In genomic region chr12:93039062-93039461, GRCh38 we compare ENCODE assay signal across 25 cellular contexts.
DNase-seq lines count a peak whose midpoint lies in the region; ATAC-seq, FAIRE-seq and TF ChIP-seq lines count a peak whose summit lies in the region.
"Had no signal": no experiment of that assay in that cellular context is flagged by ENCODE, and none has a peak within 500 bp of the region (broad histone marks: within the 10 kb centered on the region; RNA-seq: fewer than 3 reads in every experiment).

No MANE protein-coding gene starts in this region.

- TF ChIP-seq CTCF in GM23338 (conservative IDR thresholded peaks at IDR 0.05; ENCODE audit: low read depth in 2 of 2): no peak
- no peak for TF ChIP-seq CTCF in K562 (IDR thresholded peaks at IDR 0.05 in 2 of 3, conservative IDR thresholded peaks at IDR 0.05 in 1 of 3; ENCODE audit: insufficient read depth in 2 of 3, low read depth in 1 of 3, low read length in 3 of 3)
- no peak for TF ChIP-seq CTCF in hepatocyte (IDR thresholded peaks at IDR 0.05; ENCODE audit: poor library complexity)
- TF ChIP-seq CTCF in SK-N-SH (IDR thresholded peaks at IDR 0.05): no peak

- H3K27me3 Mint-ChIP-seq in GM23338 (ENCODE audit: insufficient read depth, low read depth, poor library complexity): no peaks in the 10 kb centered on the region
- H3K27me3 Mint-ChIP-seq: IgD-negative memory B cell had no signal

- FAIRE-seq in K562 (lab: Jason Lieb, UNC): no peak
- FAIRE-seq: D721Med, GM12878, H1, HTR-8/SVneo had no signal

- TF ChIP-seq EP300 in K562 (IDR thresholded peaks at IDR 0.05; ENCODE audit: low read length): no peak
- TF ChIP-seq EP300 in SK-N-SH (IDR thresholded peaks at IDR 0.05; ENCODE audit: borderline replicate concordance in 1 of 2, low read depth in 1 of 2, low read length in 1 of 2): no peak

- H3K4me1 ChIP-seq in GM23338 (ENCODE audit: insufficient read depth) (no peaks in the 10 kb centered on the region; the same call in 1 of the 2 replicates), K562 (replicated peaks in 1 of 2; ENCODE audit: control insufficient read depth in 2 of 2, insufficient read depth in 2 of 2, low read length in 2 of 2) (peaks cover 0 to 16% of the 10 kb centered on the region in 2 experiments; a peak in 4 of 5 replicates), hepatocyte (ENCODE audit: insufficient read depth) (peaks cover 16% of the 10 kb centered on the region), SK-N-SH (ENCODE audit: control insufficient read depth in 1 of 2, insufficient read depth in 2 of 2, low read depth in 1 of 2, low read length in 1 of 2) (no peaks in the 10 kb centered on the region)

- H3K79me2 ChIP-seq in GM23338 (replicated peaks; ENCODE audit: insufficient read depth) (no peaks in the 10 kb centered on the region), K562 (ENCODE audit: control insufficient read depth, insufficient read depth, low read length) (no peaks in the 10 kb centered on the region), hepatocyte (no peaks in the 10 kb centered on the region), SK-N-SH (ENCODE audit: insufficient read depth) (no peaks in the 10 kb centered on the region)

- in situ Hi-C loops in K562 (cut with MboI): no loop called here

- POLR2A ChIA-PET in K562 (lab: Yijun Ruan, JAX) (interaction anchor here (0.6 kb wide), 1 partner anchor 278 kb away, joined by 3 read pairs; no protein-coding TSS in a partner anchor), SK-N-SH (lab: Yijun Ruan, JAX) (no interaction called here)

- 45% methylated on average over 4 of the region's 4 CpGs for WGBS in K562 (ENCODE audit: insufficient coverage, low coverage, missing lambda C conversion rate)
- 86% methylated on average over 4 of the region's 4 CpGs for WGBS in hepatocyte (ENCODE audit: low lambda C conversion rate, missing lambda C conversion rate)
- 73% methylated on average over 4 of the region's 4 CpGs for WGBS in SK-N-SH (ENCODE audit: low lambda C conversion rate)

- H3K9me2 ChIP-seq in GM23338 (ENCODE audit: insufficient read depth) (0 out of 2 replicates have a peak, but pooled peaks cover 16% of the 10 kb centered on the region), hepatocyte (replicated peaks; ENCODE audit: insufficient read depth) (no peaks in the 10 kb centered on the region), SK-N-SH (no peaks in the 10 kb centered on the region)

- intact Hi-C loops in K562 (cut with micrococcal nuclease): no loop called here
- intact Hi-C loops in cardiac septum (cut with DNase I): no loop called here

- DNase-seq in DMS53 (lab: John Stamatoyannopoulos, UW) (peak; percentile 22), DMS53 treated with DMSO at 0.1 percent for 48 hours (lab: John Stamatoyannopoulos, UW; ENCODE audit: unreplicated experiment) (no peak), GM23338 (ENCODE audit: low spot score) (no peak), K562 (ENCODE audit: extremely low read depth in 1 of 4, low spot score in 3 of 4) (no peak), hepatocyte (ENCODE audit: low spot score) (no peak), cardiac septum (ENCODE audit: low spot score) (no peak), SHP77 treated with DMSO at 0.1 percent for 48 hours (lab: John Stamatoyannopoulos, UW) (no peak), SK-N-SH (no peak)
- DNase-seq: DMS79, Karpas-422, NCI-H1417, NCI-H1694 treated with DMSO at 0.1 percent for 48 hours, NCI-H2081 treated with DMSO at 0.1 percent for 48 hours, NCI-H2171 treated with DMSO at 0.1 percent for 48 hours, NCI-H524 treated with DMSO at 0.1 percent for 48 hours, NCI-H82 had no signal

- no peaks in the 10 kb centered on the region for H3K36me3 ChIP-seq in GM23338 (ENCODE audit: insufficient read depth)
- H3K36me3 ChIP-seq in K562 (ENCODE audit: control insufficient read depth, insufficient read depth, low read length): no peaks in the 10 kb centered on the region
- H3K36me3 ChIP-seq in hepatocyte (replicated peaks; ENCODE audit: insufficient read depth, low read depth): no peaks in the 10 kb centered on the region
- H3K36me3 ChIP-seq in SK-N-SH (replicated peaks in 1 of 2; ENCODE audit: control insufficient read depth in 1 of 2, insufficient read depth in 2 of 2, low read length in 1 of 2): no peaks in the 10 kb centered on the region
- H3K36me3 ChIP-seq: SJSA1 had no signal

- no TSS peak for BruUV-seq in K562 (replicated peaks; lab: Mats Ljungman, UMichigan)

- no peaks in the 10 kb centered on the region; the same call in 1 of the 2 replicates for H3K9me3 ChIP-seq in K562 (replicated peaks; ENCODE audit: control insufficient read depth, insufficient read depth, low read depth, low read length)
- no peaks in the 10 kb centered on the region for H3K9me3 ChIP-seq in hepatocyte (ENCODE audit: low read depth)
- no peaks in the 10 kb centered on the region for H3K9me3 ChIP-seq in SK-N-SH
- H3K9me3 ChIP-seq: SJSA1 had no signal

- H2AFZ ChIP-seq in GM23338: 0 out of 2 replicates have a peak overlapping the region, but pooled peaks have one; percentile 76
- no peak overlapping the region for H2AFZ ChIP-seq in K562 (ENCODE audit: low read depth, low read length)
- H2AFZ ChIP-seq in hepatocyte: no peak overlapping the region
- H2AFZ ChIP-seq in SK-N-SH (ENCODE audit: low read depth): no peak overlapping the region

- no peak overlapping the region for H3K4me2 ChIP-seq in GM23338
- no peak overlapping the region for H3K4me2 ChIP-seq in K562 (ENCODE audit: insufficient read depth, low read length)
- no peak overlapping the region for H3K4me2 ChIP-seq in hepatocyte
- H3K4me2 ChIP-seq in SK-N-SH: no peak overlapping the region

- H3K27ac Mint-ChIP-seq in GM23338: no peak overlapping the region; the same call in 1 of the 2 replicates
- H3K27ac Mint-ChIP-seq: IgD-negative memory B cell had no signal

- ATAC-seq in GM23338: no peak
- ATAC-seq in K562: peak; percentile 33; the same call in 2 of the 3 replicates
- ATAC-seq: GM12878, Panc1 had no signal

- CTCF ChIA-PET in K562 (lab: Yijun Ruan, JAX; ENCODE audit: low intra/inter-chr PET ratio): no interaction called here
- CTCF ChIA-PET in SK-N-SH (lab: Yijun Ruan, JAX): interaction anchor here (1.7 kb wide), 1 partner anchor 52 kb away, joined by 4 read pairs; no protein-coding TSS in a partner anchor

- no peak for TF ChIP-seq POLR2A in K562 (conservative IDR thresholded peaks at IDR 0.05)

- no peak overlapping the region for H3K4me3 ChIP-seq in GM23338
- no peak overlapping the region for H3K4me3 ChIP-seq in K562
- no peak overlapping the region for H3K4me3 ChIP-seq in hepatocyte
- H3K4me3 ChIP-seq in SK-N-SH (ENCODE audit: low read depth in 2 of 2, low read length in 1 of 2): no peak overlapping the region
- H3K4me3 ChIP-seq: GM12878, SJSA1 had no signal

- no peaks in the 10 kb centered on the region for H3K9me3 Mint-ChIP-seq in GM23338
- H3K9me3 Mint-ChIP-seq: IgD-negative memory B cell had no signal

- no peaks in the 10 kb centered on the region; the same call in 1 of the 3 replicates for H3K4me1 Mint-ChIP-seq in GM23338

- peaks cover 3% of the 10 kb centered on the region; the same call in 1 of the 3 replicates for H3K36me3 Mint-ChIP-seq in GM23338 (ENCODE audit: low read depth)

- H3K4me3 Mint-ChIP-seq in GM23338: no peak overlapping the region
- H3K4me3 Mint-ChIP-seq: IgD-negative memory B cell had no signal

- H3K9ac ChIP-seq in K562 (ENCODE audit: insufficient read depth in 1 of 2, low read depth in 2 of 2, low read length in 2 of 2): no peak overlapping the region
- H3K9ac ChIP-seq in SK-N-SH: no peak overlapping the region

- H4K20me1 ChIP-seq in GM23338 (replicated peaks; ENCODE audit: insufficient read depth) (no peaks in the 10 kb centered on the region), K562 (replicated peaks; ENCODE audit: control insufficient read depth, insufficient read depth, low read length) (no peaks in the 10 kb centered on the region), hepatocyte (ENCODE audit: insufficient read depth, poor library complexity, severe bottlenecking) (no peaks in the 10 kb centered on the region), SK-N-SH (ENCODE audit: insufficient read depth) (no peaks in the 10 kb centered on the region)

- TF ChIP-seq RAD21 in K562 (CRISPR knock-in tag; conservative IDR thresholded peaks at IDR 0.05 in 1 of 2, IDR thresholded peaks at IDR 0.05 in 1 of 2): no peak
- no peak for TF ChIP-seq RAD21 in SK-N-SH (IDR thresholded peaks at IDR 0.05; ENCODE audit: low read length)

- no peak overlapping the region for H3K27ac ChIP-seq in GM23338 (ENCODE audit: low read depth)
- no peak overlapping the region for H3K27ac ChIP-seq in K562 (ENCODE audit: extremely low read depth, low read depth, low read length)
- peak overlapping the region; percentile 45 for H3K27ac ChIP-seq in hepatocyte
- no peak overlapping the region for H3K27ac ChIP-seq in SK-N-SH (ENCODE audit: low read depth in 2 of 2, low read length in 1 of 2)
- H3K27ac ChIP-seq: 22Rv1, C4-2B, SJSA1 had no signal

- H3K27me3 ChIP-seq in GM23338 (ENCODE audit: insufficient read depth) (no peaks in the 10 kb centered on the region), K562 (ENCODE audit: control insufficient read depth in 2 of 2, insufficient read depth in 2 of 2, low read length in 2 of 2) (peaks cover 0 to 4% of the 10 kb centered on the region in 2 experiments; a peak in 1 of 5 replicates), hepatocyte (no peaks in the 10 kb centered on the region), SK-N-SH (ENCODE audit: insufficient read depth) (no peaks in the 10 kb centered on the region)
- H3K27me3 ChIP-seq: SJSA1 had no signal

- H3F3A ChIP-seq in GM23338 (replicated peaks; ENCODE audit: low read depth) (no peaks in the 10 kb centered on the region), SK-N-SH (replicated peaks; ENCODE audit: insufficient read depth) (no peaks in the 10 kb centered on the region)

- no peaks in the 10 kb centered on the region for H3K9me1 ChIP-seq in K562 (ENCODE audit: control insufficient read depth, insufficient read depth, low read length)

TF ChIP-seq in GM23338, 12 proteins besides CTCF, POLR2A, EP300 and RAD21 (continues in another document):
- no peak for TF ChIP-seq EZH2phosphoT487 (IDR thresholded peaks at IDR 0.05; ENCODE audit: unreplicated experiment)

TF ChIP-seq in SK-N-SH, 30 proteins besides CTCF, POLR2A, EP300 and RAD21 (continues in another document):
- TF ChIP-seq TCF12 (IDR thresholded peaks at IDR 0.05) (no peak), NRF1 (IDR thresholded peaks at IDR 0.05; ENCODE audit: low read depth, low read length) (no peak), EZH2phosphoT487 (IDR thresholded peaks at IDR 0.05; ENCODE audit: borderline replicate concordance, low read depth) (no peak)
